Comparison of ENCODE assay signal across 28 cellular contexts in the genomic region with DNA sequence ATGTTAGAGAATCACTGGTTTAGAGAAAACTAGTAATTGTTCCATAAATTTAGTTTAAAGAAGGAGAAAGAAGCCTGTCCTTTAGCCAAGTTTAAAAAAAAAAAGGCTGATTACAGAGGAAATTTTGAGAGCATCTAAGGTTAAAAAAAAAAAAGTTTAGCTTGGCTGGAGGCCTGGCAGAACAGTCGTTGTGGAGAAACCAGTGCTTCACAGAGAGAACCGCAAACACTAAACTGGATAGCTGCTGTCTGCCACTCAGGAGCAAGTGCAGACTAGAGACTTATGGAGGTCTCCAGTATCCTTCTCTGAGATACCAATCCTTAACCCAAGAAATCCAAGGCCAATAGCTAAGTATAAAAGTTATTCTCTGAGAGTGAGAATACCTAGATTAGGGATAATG.
"Had no signal": no experiment of that assay in that cellular context is flagged by ENCODE, and none has a peak within 500 bp of the region (broad histone marks: within the 10 kb centered on the region; RNA-seq: fewer than 3 reads in every experiment).

No MANE protein-coding gene starts in this region.

- H3K27ac ChIP-seq: ascending aorta, WERI-Rb-1 had no signal

- H3K27me3 ChIP-seq: ascending aorta had no signal

- FAIRE-seq: TTC549 had no signal

- DNase-seq: activated CD4-positive, alpha-beta memory T cell treated with anti-CD3 and anti-CD28 coated beads, Interleukin-2, amount 10 ng/mL, durations not matched to agents 7 days and 5 days; activated CD4-positive, alpha-beta T cell treated with anti-CD3 and anti-CD28 coated beads for 1 hour; activated CD4-positive, alpha-beta T cell treated with anti-CD3 and anti-CD28 coated beads for 36 hours; activated CD4-positive, alpha-beta T cell treated with anti-CD3 and anti-CD28 coated beads for 48 hours; activated CD4-positive, alpha-beta T cell treated with anti-CD3 and anti-CD28 coated beads, Interleukin-2, amount 10 ng/mL, durations not matched to agents 7 days and 5 days; activated CD4-positive, alpha-beta T cell treated with anti-CD3 and anti-CD28 coated beads, Interleukin-2, amount 50 U/mL, for 48 hours; activated CD4-positive, CD25-positive, alpha-beta regulatory T cell; activated CD8-positive, alpha-beta memory T cell treated with anti-CD3 and anti-CD28 coated beads for 24 hours; activated CD8-positive, alpha-beta memory T cell treated with anti-CD3 and anti-CD28 coated beads, Interleukin-2, amount 10 ng/mL, durations not matched to agents 7 days and 5 days; activated CD8-positive, alpha-beta memory T cell treated with anti-CD3 and anti-CD28 coated beads, Interleukin-2, amount 50 U/mL, for 48 hours; activated CD8-positive, alpha-beta T cell treated with anti-CD3 and anti-CD28 coated beads, Interleukin-2, amount 10 ng/mL, durations not matched to agents 7 days and 5 days; activated effector memory CD4-positive, alpha-beta T cell treated with Interleukin-2 at 50 U/mL for 16 hours; activated gamma-delta T cell; activated naive CD4-positive, alpha-beta T cell treated with anti-CD3 and anti-CD28 coated beads, Interleukin-2, amount 10 ng/mL, durations not matched to agents 7 days and 5 days; activated naive CD4-positive, alpha-beta T cell treated with Interleukin-2 at 50 U/mL for 16 hours; activated naive CD8-positive, alpha-beta T cell treated with anti-CD3 and anti-CD28 coated beads, Interleukin-2, amount 10 ng/mL, durations not matched to agents 7 days and 5 days; activated naive CD8-positive, alpha-beta T cell treated with anti-CD3 and anti-CD28 coated beads, Interleukin-2, amount 50 U/mL, for 24 hours; activated T-cell treated with anti-CD3 and anti-CD28 coated beads, Interleukin-2, amount 50 U/mL, for 24 hours; activated T-cell treated with anti-CD3 and anti-CD28 coated beads, Interleukin-2, amount 50 U/mL, for 48 hours; amygdala; anterior cingulate cortex; central memory CD4-positive, alpha-beta T cell; T-cell; T-helper 17 cell; WERI-Rb-1 had no signal

- H3K36me3 ChIP-seq: ascending aorta, WERI-Rb-1 had no signal

- ATAC-seq: activated CD4-positive, alpha-beta T cell treated with anti-CD3 and anti-CD28 coated beads for 36 hours; activated CD4-positive, CD25-positive, alpha-beta regulatory T cell treated with anti-CD3 and anti-CD28 coated beads, Interleukin-2, amount 50 U/mL, for 24 hours; activated CD8-positive, alpha-beta memory T cell treated with anti-CD3 and anti-CD28 coated beads, Interleukin-2, amount 10 ng/mL, durations not matched to agents 7 days and 5 days; activated CD8-positive, alpha-beta T cell treated with anti-CD3 and anti-CD28 coated beads, Interleukin-2, amount 10 ng/mL, durations not matched to agents 7 days and 5 days; activated naive CD8-positive, alpha-beta T cell treated with anti-CD3 and anti-CD28 coated beads, Interleukin-2, amount 50 U/mL, for 24 hours; T-cell; T-helper 17 cell had no signal

- H3K9me3 ChIP-seq: ascending aorta had no signal

- H3K4me1 ChIP-seq: ascending aorta had no signal

- H3K4me3 ChIP-seq: ascending aorta had no signal
